In genomic region chr6:84032000-84032399, GRCh38 we compare ENCODE assay signal across 3 cellular contexts. TPM values are rescaled to one million over a fixed set of nuclear protein-coding genes. Genes with fewer than 3 reads are reported as not detected.
"Had no signal": no experiment of that assay in that cellular context is flagged by ENCODE, and none has a peak within 500 bp of the region (broad histone marks: within the 10 kb centered on the region; RNA-seq: fewer than 3 reads in every experiment).

No MANE protein-coding gene starts in this region.

RNA-seq across cellular contexts. Expression of gene MRAP2, which starts 1.6 kb away (rescaled TPM):
- total RNA-seq: kidney epithelial cell; naive thymus-derived CD4-positive, alpha-beta T cell; natural killer cell treated with Interleukin-12 subunit alpha and Interleukin-12 subunit beta and Interleukin-15 and Interleukin-18, amount 100 ng/mL, for 72 hours had no signal
- polyA plus RNA-seq: naive thymus-derived CD4-positive, alpha-beta T cell had no signal
